Comparison of ENCODE assay signal across 8 cellular contexts in the genomic region with DNA sequence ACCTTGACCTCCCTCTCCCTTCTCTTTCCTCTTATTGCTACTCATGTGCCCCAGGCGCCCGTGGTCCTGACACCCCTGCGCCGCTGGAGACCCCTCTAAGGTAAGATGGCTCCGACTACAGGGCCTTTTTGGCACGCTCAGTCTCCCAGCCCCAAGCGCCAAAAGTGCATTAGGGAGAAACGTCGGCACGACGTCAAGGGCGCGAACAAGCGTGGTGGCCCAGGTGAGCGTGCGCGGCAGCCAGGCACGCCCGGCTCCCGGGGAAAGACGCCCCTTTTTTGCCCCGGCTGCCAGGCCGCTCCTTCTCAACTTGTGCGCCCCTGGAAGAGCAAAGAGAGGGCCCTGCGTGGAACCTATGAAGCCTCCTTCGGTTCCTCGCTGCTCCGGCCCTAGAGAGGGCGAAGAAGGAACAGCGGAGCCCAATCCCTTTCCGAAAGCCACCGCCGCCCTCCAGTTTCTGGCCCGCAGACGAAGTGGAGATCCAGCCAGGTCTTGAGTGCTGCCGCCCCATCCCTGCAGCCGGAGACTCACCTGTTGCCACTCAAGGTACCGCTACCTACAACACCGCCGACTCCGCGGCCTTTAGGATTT. TPM values are rescaled to one million over a fixed set of nuclear protein-coding genes. Genes with fewer than 3 reads are reported as not detected.
DNase-seq lines count a peak whose midpoint lies in the region; ATAC-seq and TF ChIP-seq lines count a peak whose summit lies in the region.
"Not testable (repeated sequence)": the region's sequence is repeated elsewhere in the genome, so short reads cannot be mapped to it uniquely, and the experiment has no call there.

No MANE protein-coding gene starts in this region.

- not testable (repeated sequence) for H3K4me1 Mint-ChIP-seq in activated T-cell treated with anti-CD3 and anti-CD28 coated beads, Interleukin-2, amount 50 U/mL, for 4 hours (ENCODE audit: low read depth)

- POLR2A ChIA-PET in HCT116 (lab: Charles Lee) = not testable (repeated sequence)

- H3K4me3 Mint-ChIP-seq in activated T-cell treated with anti-CD3 and anti-CD28 coated beads, Interleukin-2, amount 50 U/mL, for 4 hours = not testable (repeated sequence)

- not testable (repeated sequence) for H3K27ac ChIP-seq in HCT116 (ENCODE audit: low read depth, low read length); gastrocnemius medialis

- peak; percentile 38 for ATAC-seq in GM18505 (IDR thresholded peaks at IDR 0.05; ENCODE audit: unreplicated experiment)
- peak; percentile 43 for ATAC-seq in GM19452 (IDR thresholded peaks at IDR 0.05; ENCODE audit: unreplicated experiment)
- peak; percentile 74 for ATAC-seq in HCT116
- ATAC-seq in HG03045 (IDR thresholded peaks at IDR 0.05; ENCODE audit: unreplicated experiment) = peak; percentile 43
- ATAC-seq in HG03558 (IDR thresholded peaks at IDR 0.05; ENCODE audit: extremely low read depth, unreplicated experiment) = peak; percentile 24
- ATAC-seq in activated T-cell treated with anti-CD3 and anti-CD28 coated beads, Interleukin-2, amount 50 U/mL, for 4 hours = peak; percentile 62 to 67
- peak; percentile 48 for ATAC-seq in left ventricle myocardium superior
- ATAC-seq in gastrocnemius medialis = peak; percentile 40 to 42

- not testable (repeated sequence) for TF ChIP-seq POLR2A in GM18505 (IDR thresholded peaks at IDR 0.05; ENCODE audit: borderline replicate concordance, extremely low read depth, insufficient read depth, insufficient read length); HCT116 (IDR thresholded peaks at IDR 0.05; ENCODE audit: borderline replicate concordance, extremely low read depth, insufficient read depth, insufficient read length); gastrocnemius medialis (IDR thresholded peaks at IDR 0.05)

- not testable (repeated sequence) for TF ChIP-seq CTCF in HCT116 (IDR thresholded peaks at IDR 0.05 in 2 of 3, conservative IDR thresholded peaks at IDR 0.05 in 1 of 3; ENCODE audit: borderline replicate concordance in 1 of 3, insufficient read depth in 1 of 3, low read depth in 2 of 3, low read length in 2 of 3); gastrocnemius medialis (IDR thresholded peaks at IDR 0.05 in 4 of 5, conservative IDR thresholded peaks at IDR 0.05 in 1 of 5)

- not testable (repeated sequence) for TF ChIP-seq RAD21 in HCT116 (IDR thresholded peaks at IDR 0.05; ENCODE audit: low read depth)

- H3K9ac ChIP-seq in HCT116 (ENCODE audit: low read length) = not testable (repeated sequence)

- not testable (repeated sequence) for H3K9me3 ChIP-seq in HCT116 (ENCODE audit: control insufficient read depth in 1 of 2, insufficient read depth in 1 of 2, low read depth in 1 of 2, low read length in 2 of 2); gastrocnemius medialis

- H3K9me2 ChIP-seq in HCT116 (ENCODE audit: insufficient read depth) = not testable (repeated sequence)

- intact Hi-C loops in HCT116 (cut with micrococcal nuclease); left ventricle myocardium superior (cut with micrococcal nuclease); gastrocnemius medialis (cut with DNase I; ENCODE audit: low total_unique reads): not testable (repeated sequence)

- not testable (repeated sequence) for BruUV-seq in HCT116 (replicated peaks; lab: Mats Ljungman, UMichigan)

- H3K4me3 ChIP-seq in HCT116 (replicated peaks in 1 of 2; ENCODE audit: low read depth in 1 of 2, low read length in 2 of 2) (0 out of 4 replicates have a peak overlapping the region, but pooled peaks of 1 of the 2 experiments have one; percentile 20), gastrocnemius medialis (peak overlapping the region in 2 of 4 donors; percentile 23 to 36)

- H3K27me3 Mint-ChIP-seq in activated T-cell treated with anti-CD3 and anti-CD28 coated beads, Interleukin-2, amount 50 U/mL, for 4 hours (ENCODE audit: low read depth) = not testable (repeated sequence)

- in situ Hi-C loops in gastrocnemius medialis (cut with MboI; ENCODE audit: low sequenced_read_pairs in 4 of 4) = not testable (repeated sequence)

- H3K27me3 ChIP-seq in HCT116 (ENCODE audit: insufficient read depth, low read length); gastrocnemius medialis: not testable (repeated sequence)

- H3K9me3 Mint-ChIP-seq in activated T-cell treated with anti-CD3 and anti-CD28 coated beads, Interleukin-2, amount 50 U/mL, for 4 hours = not testable (repeated sequence)

- RAD21 ChIA-PET in HCT116 (lab: Charles Lee; ENCODE audit: low non-redundant PET in 1 of 2, low total read pairs in 2 of 2, uncharacterized antibody in 2 of 2, unreplicated experiment in 2 of 2) = not testable (repeated sequence)

- not testable (repeated sequence) for H3K4me2 ChIP-seq in HCT116 (ENCODE audit: low read length)

- DNase-seq in HCT116 (ENCODE audit: low read depth, low spot score); activated T-cell treated with anti-CD3 and anti-CD28 coated beads, Interleukin-2, amount 50 U/mL, for 4 hours; left ventricle myocardium superior; gastrocnemius medialis: not testable (repeated sequence)

- not testable (repeated sequence) for H3K36me3 ChIP-seq in HCT116 (ENCODE audit: control insufficient read depth in 1 of 2, insufficient read depth in 2 of 2, low read length in 2 of 2); gastrocnemius medialis

- not testable (repeated sequence) for H3K36me3 Mint-ChIP-seq in activated T-cell treated with anti-CD3 and anti-CD28 coated beads, Interleukin-2, amount 50 U/mL, for 4 hours (ENCODE audit: insufficient read depth)

- H3K4me1 ChIP-seq in HCT116 (ENCODE audit: control insufficient read depth in 1 of 2, insufficient read depth in 2 of 2, low read length in 2 of 2); gastrocnemius medialis: not testable (repeated sequence)

- not testable (repeated sequence) for H4K20me1 ChIP-seq in HCT116 (ENCODE audit: insufficient read depth)

- CTCF ChIA-PET in HCT116 (lab: Charles Lee) = not testable (repeated sequence)

- H2AFZ ChIP-seq in HCT116 (ENCODE audit: low read depth, low read length, poor library complexity, severe bottlenecking) = not testable (repeated sequence)

- H3K79me2 ChIP-seq in HCT116 (ENCODE audit: insufficient read depth, low read length) = not testable (repeated sequence)

RNA-seq across cellular contexts. Expression of a gene that starts 0.3 kb away (rescaled TPM):
- total RNA-seq in HCT116 (2021; ENCODE audit: unreplicated experiment) (20.9 TPM), left ventricle myocardium superior (17.8 TPM), gastrocnemius medialis (10 to 100 TPM in 3 of 4 donors, 1 to 10 TPM in 1; 9.3 to 39.3 (median 14.6) TPM)
- 2.5 and 4.7 TPM in 2 replicates for polyA plus RNA-seq in HCT116 (2012)
- 10 to 100 TPM in 2 of 3 donors, 1 to 10 TPM in 1; 7.9 to 17.2 (median 12.4) TPM for total RNA-seq in activated T-cell treated with anti-CD3 and anti-CD28 coated beads, Interleukin-2, amount 50 U/mL, for 4 hours

Comparison
In these comparisons a context has a peak if more than half of its experiments do, and no peak if none do; other contexts are left out.
1. ATAC-seq: peak in every context shown above with its lines; median percentile 74 in HCT116; 64 in activated T-cell treated with anti-CD3 and anti-CD28 coated beads, Interleukin-2, amount 50 U/mL, for 4 hours; 48 in left ventricle myocardium superior; 43 in GM19452; 43 in HG03045; 41 in gastrocnemius medialis; 38 in GM18505; 24 in HG03558.